8 cellular contexts compared by ENCODE assay signal in the genomic region with DNA sequence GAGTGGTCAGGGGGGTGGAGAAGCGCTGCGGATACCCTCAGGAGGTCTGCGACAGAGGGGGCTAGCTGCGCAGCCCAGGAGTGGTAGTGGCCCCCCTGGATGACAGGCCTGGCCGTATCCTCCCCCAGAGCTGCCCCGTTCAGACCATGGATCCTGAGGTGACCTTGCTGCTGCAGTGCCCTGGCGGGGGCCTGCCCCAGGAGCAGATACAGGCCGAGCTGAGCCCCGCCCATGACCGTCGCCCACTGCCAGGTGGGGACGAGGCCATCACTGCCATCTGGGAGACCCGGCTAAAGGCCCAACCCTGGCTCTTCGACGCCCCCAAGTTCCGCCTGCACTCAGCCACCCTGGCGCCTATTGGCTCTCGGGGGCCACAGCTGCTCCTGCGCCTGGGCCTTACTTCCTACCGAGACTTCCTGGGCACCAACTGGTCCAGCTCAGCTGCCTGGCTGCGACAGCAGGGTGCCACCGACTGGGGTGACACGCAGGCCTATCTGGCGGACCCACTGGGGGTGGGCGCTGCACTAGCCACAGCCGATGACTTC.
DNase-seq lines count a peak whose midpoint lies in the region; ATAC-seq and TF ChIP-seq lines count a peak whose summit lies in the region.

No MANE protein-coding gene starts in this region.

- CTCF ChIA-PET in RWPE1 (lab: Yijun Ruan, JAX), result interaction anchor here (0.9 to 1.2 kb wide), 3 partner anchors 10 to 74 kb away, joined by 3 to 5 read pairs (median 3); no protein-coding TSS in a partner anchor

- H3K4me3 Mint-ChIP-seq in activated naive CD8-positive, alpha-beta T cell treated with anti-CD3 and anti-CD28 coated beads, Interleukin-2, amount 50 U/mL, for 24 hours, result peak overlapping the region; percentile 83

- H3K27ac Mint-ChIP-seq in activated naive CD8-positive, alpha-beta T cell treated with anti-CD3 and anti-CD28 coated beads, Interleukin-2, amount 50 U/mL, for 24 hours, result peak overlapping the region; percentile 78

- peaks cover 5% of the 10 kb centered on the region for H3K36me3 Mint-ChIP-seq in activated naive CD8-positive, alpha-beta T cell treated with anti-CD3 and anti-CD28 coated beads, Interleukin-2, amount 50 U/mL, for 24 hours (ENCODE audit: low read depth)

- no peaks in the 10 kb centered on the region for H3K27me3 Mint-ChIP-seq in activated naive CD8-positive, alpha-beta T cell treated with anti-CD3 and anti-CD28 coated beads, Interleukin-2, amount 50 U/mL, for 24 hours

- POLR2A ChIA-PET in RWPE1 (lab: Yijun Ruan, JAX; ENCODE audit: low non-redundant PET), result interaction anchor here (0.6 to 0.9 kb wide), 2 partner anchors 10 to 19 kb away, joined by 3 read pairs; no protein-coding TSS in a partner anchor

- DNase-seq in GM12865 (ENCODE audit: low read depth) (peak; percentile 85), HPDE6-E6E7 (ENCODE audit: extremely low spot score) (peak; percentile 17), RWPE1 (ENCODE audit: low spot score) (no peak), hepatic stellate cell (ENCODE audit: low spot score) (peak; percentile 43)
- peak; percentile 74 for DNase-seq in activated naive CD8-positive, alpha-beta T cell treated with anti-CD3 and anti-CD28 coated beads, Interleukin-2, amount 50 U/mL, for 24 hours

- H3K9me3 Mint-ChIP-seq in activated naive CD8-positive, alpha-beta T cell treated with anti-CD3 and anti-CD28 coated beads, Interleukin-2, amount 50 U/mL, for 24 hours, result no peaks in the 10 kb centered on the region

- ATAC-seq in activated naive CD8-positive, alpha-beta T cell treated with anti-CD3 and anti-CD28 coated beads, Interleukin-2, amount 50 U/mL, for 24 hours, result peak; percentile 50
- no peak for ATAC-seq in HG02938 (IDR thresholded peaks at IDR 0.05; ENCODE audit: unreplicated experiment)
- ATAC-seq in GM21360 (IDR thresholded peaks at IDR 0.05; ENCODE audit: unreplicated experiment), result no peak

- peaks cover 50% of the 10 kb centered on the region for H3K4me1 Mint-ChIP-seq in activated naive CD8-positive, alpha-beta T cell treated with anti-CD3 and anti-CD28 coated beads, Interleukin-2, amount 50 U/mL, for 24 hours

- H3K27ac ChIP-seq in RWPE1 (peak overlapping the region; percentile 98), skin epidermis (peak overlapping the region; percentile 38 to 99 (median 93))

- TF ChIP-seq CTCF in GM12865 (IDR thresholded peaks at IDR 0.05; ENCODE audit: insufficient read depth, low read depth, low read length, missing control alignments) (no peak), RWPE1 (conservative IDR thresholded peaks at IDR 0.05; ENCODE audit: low read depth) (no peak; the same call in 1 of the 2 replicates)

- H3K4me3 ChIP-seq in GM12865 (ENCODE audit: low read depth, low read length), result peak overlapping the region; percentile 94
- H3K4me3 ChIP-seq in skin epidermis, result peak overlapping the region; percentile 61 to 87 (median 74)
